Comparison of ENCODE assay signal across 1 cellular context in the genomic region with DNA sequence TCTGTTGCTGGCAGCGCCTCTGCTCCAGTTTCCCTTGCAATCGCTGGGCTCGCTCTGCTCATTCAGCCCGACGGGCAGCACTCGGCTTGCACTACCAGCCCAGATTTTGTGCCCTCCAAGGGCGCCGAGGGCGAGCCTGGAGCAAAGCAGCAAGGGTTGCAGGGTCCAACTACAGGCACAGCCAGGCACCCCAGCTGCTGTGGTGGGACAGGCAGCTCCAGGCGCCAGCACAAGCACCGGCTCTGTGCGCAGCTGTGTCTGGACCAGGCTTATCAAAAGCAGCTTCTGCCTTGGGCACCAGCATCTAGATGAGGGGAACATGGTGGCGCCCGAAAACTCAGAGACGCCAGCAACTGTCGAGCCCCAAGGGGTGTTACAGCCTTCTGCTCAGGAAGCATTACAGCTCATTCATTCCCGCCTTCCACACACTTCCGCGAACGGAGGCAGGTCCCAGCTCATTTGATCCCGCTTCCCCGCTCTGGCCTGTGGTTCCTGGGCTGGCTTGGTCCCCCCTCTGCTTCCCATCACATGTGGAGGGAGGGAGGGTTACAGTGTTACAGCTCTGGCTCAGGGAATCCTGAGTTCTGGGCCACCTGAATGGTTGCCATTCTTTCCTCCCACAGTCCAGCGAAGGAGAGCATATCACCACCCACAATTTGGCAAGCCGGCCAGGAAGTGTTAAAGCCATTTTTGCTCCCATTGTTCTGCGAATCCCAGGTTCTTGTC.
TF ChIP-seq lines count a peak whose summit lies in the region.

No MANE protein-coding gene starts in this region.

TF ChIP-seq in IMR-90, 13 proteins besides CTCF, POLR2A, EP300 and RAD21 (continued from another document):
- no peak for TF ChIP-seq RFX5 (IDR thresholded peaks at IDR 0.05; ENCODE audit: low read depth, low read length)
- TF ChIP-seq USF2 (IDR thresholded peaks at IDR 0.05; ENCODE audit: low read depth, low read length) = no peak
- no peak for TF ChIP-seq MAZ (IDR thresholded peaks at IDR 0.05; ENCODE audit: borderline replicate concordance, low read depth, low read length)
- TF ChIP-seq BHLHE40 (IDR thresholded peaks at IDR 0.05; ENCODE audit: low read depth, low read length) = no peak
- no peak for TF ChIP-seq MXI1 (IDR thresholded peaks at IDR 0.05; ENCODE audit: borderline replicate concordance, low read depth, low read length)
- TF ChIP-seq SMC3 (IDR thresholded peaks at IDR 0.05; ENCODE audit: low read depth, low read length) = no peak
TF ChIP-seq in IMR-90: peak in this region for 0.
